ENCODE assay signal across 8 cellular contexts in the genomic region with DNA sequence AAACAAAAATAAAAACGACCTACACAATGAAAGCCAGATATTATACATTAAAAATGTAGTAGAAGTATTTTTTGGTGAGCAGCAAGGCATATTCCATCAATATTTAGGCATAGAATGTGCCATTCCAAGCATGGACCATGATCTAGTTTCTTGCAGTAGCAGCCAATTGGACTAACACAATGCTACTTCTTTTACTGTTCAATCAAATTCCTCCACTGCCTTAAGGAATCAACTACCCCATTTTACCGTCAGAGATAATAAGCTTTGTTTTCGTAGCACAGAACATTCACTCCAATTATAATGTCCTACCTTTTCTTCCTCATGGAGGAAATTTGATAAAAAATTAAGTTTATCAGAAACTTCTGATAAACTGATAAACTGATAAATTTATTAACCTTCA. TPM values are rescaled to one million over a fixed set of nuclear protein-coding genes. Genes with fewer than 3 reads are reported as not detected.
DNase-seq lines count a peak whose midpoint lies in the region; ATAC-seq and TF ChIP-seq lines count a peak whose summit lies in the region.

No MANE protein-coding gene starts in this region.

- peak overlapping the region; percentile 97 for H3K27ac ChIP-seq in subcutaneous abdominal adipose tissue (ENCODE audit: low read depth, low read length)

- H3K27ac Mint-ChIP-seq in activated CD8-positive, alpha-beta memory T cell treated with anti-CD3 and anti-CD28 coated beads, Interleukin-2, amount 10 ng/mL, durations not matched to agents 7 days and 5 days = peak overlapping the region; percentile 97
- peak overlapping the region; percentile 82 for H3K27ac Mint-ChIP-seq in WTC11

- H3K9me3 ChIP-seq in iPS-15b (ENCODE audit: control insufficient read depth, insufficient read depth, low read length) (no peaks in the 10 kb centered on the region), subcutaneous abdominal adipose tissue (ENCODE audit: control insufficient read depth in 5 of 5, low read length in 5 of 5) (no peaks in the 10 kb centered on the region)

- peaks cover 4% of the 10 kb centered on the region for H3K4me1 ChIP-seq in iPS-15b (ENCODE audit: control insufficient read depth, insufficient read depth, low read length)
- H3K4me1 ChIP-seq in subcutaneous abdominal adipose tissue (ENCODE audit: control insufficient read depth in 5 of 5, insufficient read depth in 5 of 5, low read length in 5 of 5) = peaks cover 0 to 27% (median 24%) of the 10 kb centered on the region in 5 donors

- peaks cover 37% of the 10 kb centered on the region for H3K4me1 Mint-ChIP-seq in activated CD8-positive, alpha-beta memory T cell treated with anti-CD3 and anti-CD28 coated beads, Interleukin-2, amount 10 ng/mL, durations not matched to agents 7 days and 5 days
- H3K4me1 Mint-ChIP-seq in WTC11 = peaks cover 20% of the 10 kb centered on the region

- POLR2A ChIA-PET in WTC11 (lab: Charles Lee) (no interaction called here), GM10248 (lab: Yijun Ruan, JAX) (no interaction called here)

- ATAC-seq in activated CD8-positive, alpha-beta memory T cell treated with anti-CD3 and anti-CD28 coated beads, Interleukin-2, amount 10 ng/mL, durations not matched to agents 7 days and 5 days = no peak
- no peak for ATAC-seq in WTC11
- no peak for ATAC-seq in sciatic nerve
- no peak for ATAC-seq in HG03571 (IDR thresholded peaks at IDR 0.05; ENCODE audit: unreplicated experiment)

- no peaks in the 10 kb centered on the region for H3K9me3 Mint-ChIP-seq in activated CD8-positive, alpha-beta memory T cell treated with anti-CD3 and anti-CD28 coated beads, Interleukin-2, amount 10 ng/mL, durations not matched to agents 7 days and 5 days (ENCODE audit: low read depth)
- H3K9me3 Mint-ChIP-seq in WTC11 = no peaks in the 10 kb centered on the region

- H3K36me3 Mint-ChIP-seq in activated CD8-positive, alpha-beta memory T cell treated with anti-CD3 and anti-CD28 coated beads, Interleukin-2, amount 10 ng/mL, durations not matched to agents 7 days and 5 days = peaks cover 25% of the 10 kb centered on the region
- H3K36me3 Mint-ChIP-seq in WTC11 = no peaks in the 10 kb centered on the region

- no peaks in the 10 kb centered on the region for H3K27me3 Mint-ChIP-seq in activated CD8-positive, alpha-beta memory T cell treated with anti-CD3 and anti-CD28 coated beads, Interleukin-2, amount 10 ng/mL, durations not matched to agents 7 days and 5 days
- no peaks in the 10 kb centered on the region for H3K27me3 Mint-ChIP-seq in WTC11 (ENCODE audit: low read depth)

- TF ChIP-seq CTCF in WTC11 (IDR thresholded peaks at IDR 0.05) (no peak), GM10248 (IDR thresholded peaks at IDR 0.05; ENCODE audit: control extremely low read depth, extremely low read depth, low read depth, missing control alignments) (no peak)

- H3K4me3 ChIP-seq in iPS-15b (ENCODE audit: low read depth, low read length) = peak overlapping the region; percentile 91
- H3K4me3 ChIP-seq in subcutaneous abdominal adipose tissue (ENCODE audit: low read depth in 1 of 5, low read length in 5 of 5) = peak overlapping the region; percentile 36 to 93 (median 88)

- intact Hi-C loops in sciatic nerve (cut with DNase I) = no loop called here

- H3K27me3 ChIP-seq in iPS-15b (ENCODE audit: control insufficient read depth, insufficient read depth, low read length) = no peaks in the 10 kb centered on the region
- H3K27me3 ChIP-seq in subcutaneous abdominal adipose tissue (ENCODE audit: control insufficient read depth in 5 of 5, insufficient read depth in 4 of 5, low read length in 5 of 5) = no peaks in the 10 kb centered on the region

- peak overlapping the region; percentile 92 for H3K4me3 Mint-ChIP-seq in activated CD8-positive, alpha-beta memory T cell treated with anti-CD3 and anti-CD28 coated beads, Interleukin-2, amount 10 ng/mL, durations not matched to agents 7 days and 5 days
- H3K4me3 Mint-ChIP-seq in WTC11 = peak overlapping the region; percentile 84

- H3K9ac ChIP-seq in iPS-15b (ENCODE audit: low read depth, low read length) (no peak overlapping the region), subcutaneous abdominal adipose tissue (ENCODE audit: low read length in 5 of 5) (peak overlapping the region in 4 of 5 donors; percentile 91 to 97 (median 96))

- no peak for DNase-seq in activated CD8-positive, alpha-beta memory T cell treated with anti-CD3 and anti-CD28 coated beads, Interleukin-2, amount 10 ng/mL, durations not matched to agents 7 days and 5 days
- DNase-seq in activated CD8-positive, alpha-beta memory T cell treated with anti-CD3 and anti-CD28 coated beads, Interleukin-2, amount 50 U/mL, for 48 hours = no peak
- DNase-seq in WTC11 (ENCODE audit: low spot score) (no peak), GM10248 (ENCODE audit: extremely low spot score) (no peak), sciatic nerve (ENCODE audit: low spot score) (no peak)

- H3K36me3 ChIP-seq in iPS-15b (ENCODE audit: control insufficient read depth, insufficient read depth, low read length) (no peaks in the 10 kb centered on the region), subcutaneous abdominal adipose tissue (ENCODE audit: control insufficient read depth in 5 of 5, insufficient read depth in 5 of 5, low read length in 5 of 5) (peaks cover 0 to 2% (median 0%) of the 10 kb centered on the region in 5 donors)

- CTCF ChIA-PET in activated CD8-positive, alpha-beta memory T cell treated with anti-CD3 and anti-CD28 coated beads, Interleukin-2, amount 10 ng/mL, durations not matched to agents 7 days and 5 days (lab: Charles Lee) = interaction anchor here (1.0 to 2.8 kb wide), 4 partner anchors 12 to 171 kb away, joined by 3 to 14 read pairs (median 8); partner anchors contain the start of genes GINM1, NUP43 and PPIL4
- CTCF ChIA-PET in WTC11 (lab: Charles Lee) (interaction anchor here (0.8 kb wide), 1 partner anchor 365 kb away, joined by 3 read pairs; no protein-coding TSS in a partner anchor), GM10248 (lab: Yijun Ruan, JAX) (interaction anchor here (1.0 to 2.7 kb wide), 6 partner anchors 10 to 156 kb away, joined by 3 to 11 read pairs (median 3); no protein-coding TSS in a partner anchor)

TF ChIP-seq in WTC11, 78 proteins besides CTCF, POLR2A, EP300 and RAD21 (continues in another document):
- TF ChIP-seq HMGXB4 (CRISPR knock-in tag; IDR thresholded peaks at IDR 0.05) (no peak), ATF1 (CRISPR knock-in tag; IDR thresholded peaks at IDR 0.05) (no peak), ZNF425 (CRISPR knock-in tag; conservative IDR thresholded peaks at IDR 0.05) (no peak), SMAD3 (CRISPR knock-in tag; IDR thresholded peaks at IDR 0.05; ENCODE audit: borderline replicate concordance) (no peak), CREM (CRISPR knock-in tag; IDR thresholded peaks at IDR 0.05) (no peak), ZNF263 (CRISPR knock-in tag; IDR thresholded peaks at IDR 0.05; ENCODE audit: low read depth) (no peak)
- TF ChIP-seq, protein P1, sequence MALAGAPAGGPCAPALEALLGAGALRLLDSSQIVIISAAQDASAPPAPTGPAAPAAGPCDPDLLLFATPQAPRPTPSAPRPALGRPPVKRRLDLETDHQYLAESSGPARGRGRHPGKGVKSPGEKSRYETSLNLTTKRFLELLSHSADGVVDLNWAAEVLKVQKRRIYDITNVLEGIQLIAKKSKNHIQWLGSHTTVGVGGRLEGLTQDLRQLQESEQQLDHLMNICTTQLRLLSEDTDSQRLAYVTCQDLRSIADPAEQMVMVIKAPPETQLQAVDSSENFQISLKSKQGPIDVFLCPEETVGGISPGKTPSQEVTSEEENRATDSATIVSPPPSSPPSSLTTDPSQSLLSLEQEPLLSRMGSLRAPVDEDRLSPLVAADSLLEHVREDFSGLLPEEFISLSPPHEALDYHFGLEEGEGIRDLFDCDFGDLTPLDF (CRISPR knock-in tag; IDR thresholded peaks at IDR 0.05) = no peak

RNA-seq across cellular contexts. Expression of gene LATS1, which starts 1.3 kb away (rescaled TPM):
- 10 to 100 TPM; 28.5 to 33.1 TPM for total RNA-seq in activated CD8-positive, alpha-beta memory T cell treated with anti-CD3 and anti-CD28 coated beads, Interleukin-2, amount 10 ng/mL, durations not matched to agents 7 days and 5 days
- total RNA-seq in WTC11 (2021) = 21.4 to 24.2 TPM (median 21.8 TPM) in 3 replicates
- total RNA-seq in sciatic nerve = 41.5 TPM

RNA-seq across cellular contexts. Expression of gene NUP43, which starts 29.7 kb away (rescaled TPM):
- 10 to 100 TPM; 67.7 to 75.3 TPM for total RNA-seq in activated CD8-positive, alpha-beta memory T cell treated with anti-CD3 and anti-CD28 coated beads, Interleukin-2, amount 10 ng/mL, durations not matched to agents 7 days and 5 days
- total RNA-seq in WTC11 (2021) (79.1 to 84.5 TPM (median 83.5 TPM) in 3 replicates), sciatic nerve (28.4 TPM)

RNA-seq across cellular contexts. Expression of gene PCMT1, which starts 33.0 kb away (rescaled TPM):
- total RNA-seq in activated CD8-positive, alpha-beta memory T cell treated with anti-CD3 and anti-CD28 coated beads, Interleukin-2, amount 10 ng/mL, durations not matched to agents 7 days and 5 days = 100 to 1,000 TPM in 1 of 2 experiments, 10 to 100 TPM in 1; 96.0 to 102 TPM
- total RNA-seq in WTC11 (2021) (81.0 to 90.7 TPM (median 84.5 TPM) in 3 replicates), sciatic nerve (97.7 TPM)
